ENCODE assay signal across 15 cellular contexts in genomic region chr20:61733216-61733615, GRCh38.
DNase-seq lines count a peak whose midpoint lies in the region; ATAC-seq and TF ChIP-seq lines count a peak whose summit lies in the region.
"Had no signal": no experiment of that assay in that cellular context is flagged by ENCODE, and none has a peak within 500 bp of the region (broad histone marks: within the 10 kb centered on the region; RNA-seq: fewer than 3 reads in every experiment).

No MANE protein-coding gene starts in this region.

- intact Hi-C loops in lower lobe of right lung (cut with DNase I) (no loop called here), adrenal gland (cut with DNase I) (no loop called here)

- peaks cover 60% of the 10 kb centered on the region for H3K4me1 Mint-ChIP-seq in brain
- no peaks in the 10 kb centered on the region for H3K4me1 Mint-ChIP-seq in endothelial cell (ENCODE audit: unreplicated experiment)
- H3K4me1 Mint-ChIP-seq: B cell; CD8-positive, alpha-beta memory T cell had no signal

- H3K9me3 Mint-ChIP-seq in brain (peaks cover 0 to 6% (median 0%) of the 10 kb centered on the region in 5 experiments), endothelial cell (ENCODE audit: unreplicated experiment) (no peaks in the 10 kb centered on the region)
- H3K9me3 Mint-ChIP-seq: CD8-positive, alpha-beta memory T cell had no signal

- ATAC-seq in lower lobe of right lung: no peak

- DNase-seq in lower lobe of right lung (peak; percentile 19), osteoblast (ENCODE audit: insufficient read length, low spot score, missing footprints) (peak; percentile 13), adrenal gland (no peak), endothelial cell (ENCODE audit: low spot score) (no peak), H7 (no peak), SW480 (ENCODE audit: low spot score) (no peak)
- DNase-seq: Caco-2, DND-41, GDM1, GM23248 had no signal

- no peak for TF ChIP-seq POLR2A in adrenal gland (IDR thresholded peaks at IDR 0.05)

- no peaks in the 10 kb centered on the region for H3K36me3 ChIP-seq in BLaER1 treated with 17β-estradiol and CSF1 and Interleukin-3, amounts not matched to agents 10 nM and 100 nM
- H3K36me3 ChIP-seq in lower lobe of right lung: no peaks in the 10 kb centered on the region
- H3K36me3 ChIP-seq in osteoblast (ENCODE audit: insufficient read depth, low read length): no peaks in the 10 kb centered on the region
- H3K36me3 ChIP-seq in adrenal gland (replicated peaks in 1 of 2): no peaks in the 10 kb centered on the region
- no peaks in the 10 kb centered on the region for H3K36me3 ChIP-seq in H7 (replicated peaks; ENCODE audit: control insufficient read depth, insufficient read depth, low read length)
- H3K36me3 ChIP-seq: HAP-1 had no signal

- H3K4me2 ChIP-seq in BLaER1 treated with 17β-estradiol and CSF1 and Interleukin-3, amounts not matched to agents 10 nM and 100 nM: peak overlapping the region in 9 of 11 experiments; percentile 66 to 97 (median 88); a peak in 14 of 22 replicates
- no peak overlapping the region for H3K4me2 ChIP-seq in osteoblast (ENCODE audit: insufficient read depth, low read length)

- H4K20me1 ChIP-seq in BLaER1 treated with 17β-estradiol and CSF1 and Interleukin-3, amounts not matched to agents 10 nM and 100 nM: peaks cover 0 to 44% (median 17%) of the 10 kb centered on the region in 11 experiments; a peak in 15 of 22 replicates
- no peaks in the 10 kb centered on the region for H4K20me1 ChIP-seq in osteoblast (ENCODE audit: insufficient read depth, low read length)

- H3K4me1 ChIP-seq in BLaER1 treated with 17β-estradiol and CSF1 and Interleukin-3, amounts not matched to agents 10 nM and 100 nM: peaks cover 22 to 59% (median 49%) of the 10 kb centered on the region in 10 experiments
- no peaks in the 10 kb centered on the region for H3K4me1 ChIP-seq in lower lobe of right lung
- H3K4me1 ChIP-seq in osteoblast (ENCODE audit: insufficient read depth, low read length): no peaks in the 10 kb centered on the region
- no peaks in the 10 kb centered on the region for H3K4me1 ChIP-seq in adrenal gland (replicated peaks in 1 of 2)
- H3K4me1 ChIP-seq: Caco-2, HAP-1 had no signal

- H3K4me3 Mint-ChIP-seq in brain (peak overlapping the region in 4 of 5 experiments; percentile 16 to 77 (median 70)), endothelial cell (ENCODE audit: unreplicated experiment) (no peak overlapping the region)
- H3K4me3 Mint-ChIP-seq: B cell; CD8-positive, alpha-beta memory T cell had no signal

- no peak overlapping the region for H3K4me3 ChIP-seq in BLaER1 treated with 17β-estradiol and CSF1 and Interleukin-3, amounts not matched to agents 10 nM and 100 nM
- H3K4me3 ChIP-seq in lower lobe of right lung (no peak overlapping the region), osteoblast (ENCODE audit: insufficient read depth, low read length) (no peak overlapping the region), adrenal gland (no peak overlapping the region), H7 (ENCODE audit: insufficient read depth, low read depth, low read length) (no peak overlapping the region)
- H3K4me3 ChIP-seq: GM23248, HAP-1 had no signal

- H3K27ac ChIP-seq in BLaER1 treated with 17β-estradiol and CSF1 and Interleukin-3, amounts not matched to agents 10 nM and 100 nM: no peak overlapping the region
- H3K27ac ChIP-seq in lower lobe of right lung (no peak overlapping the region), osteoblast (ENCODE audit: low read depth, low read length) (no peak overlapping the region), adrenal gland (no peak overlapping the region)
- H3K27ac ChIP-seq: GM23248 had no signal

- no peaks in the 10 kb centered on the region for H3K79me2 ChIP-seq in osteoblast (ENCODE audit: insufficient read depth, low read length)

- TF ChIP-seq CTCF in brain (conservative IDR thresholded peaks at IDR 0.05): no peak
- no peak for TF ChIP-seq CTCF in lower lobe of right lung (IDR thresholded peaks at IDR 0.05)
- TF ChIP-seq CTCF in osteoblast (IDR thresholded peaks at IDR 0.05; ENCODE audit: extremely low read depth, low read depth, low read length): no peak
- no peak for TF ChIP-seq CTCF in adrenal gland (IDR thresholded peaks at IDR 0.05)
- no peak for TF ChIP-seq CTCF in endothelial cell (IDR thresholded peaks at IDR 0.05; ENCODE audit: unreplicated experiment)

- peak overlapping the region; percentile 11 to 93 (median 72) for H3K27ac Mint-ChIP-seq in brain
- no peak overlapping the region for H3K27ac Mint-ChIP-seq in endothelial cell (ENCODE audit: unreplicated experiment)
- H3K27ac Mint-ChIP-seq: B cell; CD8-positive, alpha-beta memory T cell had no signal

- 66 to 79% (median 70%) methylated on average over 13 of the region's 13 CpGs for WGBS in adrenal gland, 4 donors

- H3K27me3 ChIP-seq in BLaER1 treated with 17β-estradiol and CSF1 and Interleukin-3, amounts not matched to agents 10 nM and 100 nM: peaks cover 0 to 51% (median 17%) of the 10 kb centered on the region in 11 experiments; a peak in 12 of 22 replicates
- H3K27me3 ChIP-seq in lower lobe of right lung (ENCODE audit: low read depth) (peaks cover 18% of the 10 kb centered on the region), osteoblast (ENCODE audit: insufficient read depth, low read length) (no peaks in the 10 kb centered on the region), adrenal gland (no peaks in the 10 kb centered on the region), H7 (ENCODE audit: control insufficient read depth, insufficient read depth, low read length) (no peaks in the 10 kb centered on the region)

- H2AFZ ChIP-seq in osteoblast (ENCODE audit: low read length): no peak overlapping the region
- H2AFZ ChIP-seq: GM23248 had no signal

- H3K27me3 Mint-ChIP-seq in brain (no peaks in the 10 kb centered on the region), endothelial cell (ENCODE audit: unreplicated experiment) (peaks cover 9% of the 10 kb centered on the region)
- H3K27me3 Mint-ChIP-seq: B cell had no signal

- H3K9ac ChIP-seq in BLaER1 treated with 17β-estradiol and CSF1 and Interleukin-3, amounts not matched to agents 10 nM and 100 nM: no peak overlapping the region
- H3K9ac ChIP-seq: GM23248 had no signal

- no peaks in the 10 kb centered on the region for H3K9me3 ChIP-seq in BLaER1 treated with 17β-estradiol and CSF1 and Interleukin-3, amounts not matched to agents 10 nM and 100 nM (replicated peaks in 1 of 11)
- H3K9me3 ChIP-seq in lower lobe of right lung: no peaks in the 10 kb centered on the region
- H3K9me3 ChIP-seq in osteoblast (ENCODE audit: low read depth, low read length): no peaks in the 10 kb centered on the region
- H3K9me3 ChIP-seq in adrenal gland (replicated peaks in 1 of 3): no peaks in the 10 kb centered on the region
- H3K9me3 ChIP-seq: Caco-2, HAP-1 had no signal

- H3K36me3 Mint-ChIP-seq in brain: no peaks in the 10 kb centered on the region
- H3K36me3 Mint-ChIP-seq in endothelial cell (ENCODE audit: low read depth, unreplicated experiment): no peaks in the 10 kb centered on the region
- H3K36me3 Mint-ChIP-seq: CD8-positive, alpha-beta memory T cell had no signal

Comparison
In these comparisons a context has a peak if more than half of its experiments do, and no peak if none do; other contexts are left out.
1. DNase-seq: peak in lower lobe of right lung (single experiment) and osteoblast (single experiment); none in adrenal gland (0 of 7), endothelial cell (single experiment), H7 (single experiment) and SW480 (single experiment).